ENCODE assay signal across 1 cellular context in genomic region chr16:11160676-11161115, GRCh38.
A peak's percentile ranks its signal among the peaks of the same experiment; 100 is the strongest.
TF ChIP-seq lines count a peak whose summit lies in the region.

No MANE protein-coding gene starts in this region.

TF ChIP-seq in K562, 482 proteins besides CTCF, POLR2A, EP300 and RAD21 (continued from another document and continues in another):
- TF ChIP-seq ZNF592 (IDR thresholded peaks at IDR 0.05) (peak; percentile 39; the same call in 1 of the 2 replicates), ZNF121 (CRISPR knock-in tag; conservative IDR thresholded peaks at IDR 0.05) (peak; percentile 86), ARID1B (IDR thresholded peaks at IDR 0.05) (peak; percentile 67), KDM1A (IDR thresholded peaks at IDR 0.05) (peak in 1 of 2 experiments; percentile 89; a peak in 3 of 4 replicates), NR3C1 (CRISPR knock-in tag; IDR thresholded peaks at IDR 0.05) (no peak), ZNF274 (IDR thresholded peaks at IDR 0.05; ENCODE audit: borderline replicate concordance, low read depth, low read length) (no peak), CBFA2T3 (IDR thresholded peaks at IDR 0.05) (peak; percentile 49; the same call in 1 of the 2 replicates), SMARCA5 (IDR thresholded peaks at IDR 0.05) (peak; percentile 99), RCOR1 (IDR thresholded peaks at IDR 0.05; ENCODE audit: borderline replicate concordance in 1 of 2, low read depth in 2 of 2, low read length in 2 of 2) (peak in 1 of 2 experiments; percentile 95; a peak in 2 of 4 replicates), NONO (IDR thresholded peaks at IDR 0.05; ENCODE audit: low read depth in 2 of 2, low read length in 1 of 2) (0 out of 4 replicates have a peak, but pooled peaks of 1 of the 2 experiments have one; percentile 57), ZNF830 (CRISPR knock-in tag; IDR thresholded peaks at IDR 0.05) (no peak), DIDO1 (tag; IDR thresholded peaks at IDR 0.05; ENCODE audit: low read depth) (no peak), TEAD4 (IDR thresholded peaks at IDR 0.05; ENCODE audit: low read length) (peak; percentile 28; the same call in 1 of the 2 replicates), TEAD4 (CRISPR knock-in tag; IDR thresholded peaks at IDR 0.05; ENCODE audit: borderline replicate concordance) (no peak), CHD7 (IDR thresholded peaks at IDR 0.05; ENCODE audit: low read depth, low read length) (no peak), NFIC (IDR thresholded peaks at IDR 0.05) (peak; percentile 29; the same call in 1 of the 2 replicates), MTA3 (IDR thresholded peaks at IDR 0.05; ENCODE audit: borderline replicate concordance) (peak; percentile 69; the same call in 1 of the 2 replicates), HLTF (IDR thresholded peaks at IDR 0.05) (peak; percentile 100), CBFA2T2 (conservative IDR thresholded peaks at IDR 0.05) (peak; percentile 21; the same call in 1 of the 2 replicates), ATF7 (IDR thresholded peaks at IDR 0.05) (peak; percentile 58), CBX1 (IDR thresholded peaks at IDR 0.05; ENCODE audit: low read depth) (peak; percentile 81; the same call in 1 of the 2 replicates), DMBX1 (CRISPR knock-in tag; IDR thresholded peaks at IDR 0.05; ENCODE audit: borderline replicate concordance) (no peak), ARNT (IDR thresholded peaks at IDR 0.05) (peak; percentile 36 to 49; a peak in 1 of 4 replicates), KLF13 (tag; IDR thresholded peaks at IDR 0.05; ENCODE audit: borderline replicate concordance, low read depth) (no peak), HDGF (IDR thresholded peaks at IDR 0.05) (no peak), CHD2 (IDR thresholded peaks at IDR 0.05; ENCODE audit: low read depth, low read length) (no peak), ESRRA (IDR thresholded peaks at IDR 0.05; ENCODE audit: borderline replicate concordance, low read depth) (peak; percentile 62; the same call in 1 of the 2 replicates), ZKSCAN8 (CRISPR knock-in tag; IDR thresholded peaks at IDR 0.05) (no peak), ZNF584 (CRISPR knock-in tag; IDR thresholded peaks at IDR 0.05; ENCODE audit: low read depth) (no peak), MEIS2 (IDR thresholded peaks at IDR 0.05; ENCODE audit: partially characterized antibody) (peak; percentile 34), TBP (optimal IDR thresholded peaks at IDR 0.05; ENCODE audit: low read depth, low read length) (no peak), BRD9 (IDR thresholded peaks at IDR 0.05; ENCODE audit: low read depth, partially characterized antibody) (peak; percentile 55), ATF1 (CRISPR knock-in tag; IDR thresholded peaks at IDR 0.05) (no peak), ATF1 (tag; IDR thresholded peaks at IDR 0.05) (peak; percentile 13; the same call in 1 of the 2 replicates), HDAC2 (IDR thresholded peaks at IDR 0.05) (peak; percentile 87), CBX3 (IDR thresholded peaks at IDR 0.05; ENCODE audit: borderline replicate concordance in 1 of 2, low read length in 2 of 2) (peak in 1 of 2 experiments; percentile 82; a peak in 2 of 3 replicates), TAF9B (IDR thresholded peaks at IDR 0.05; ENCODE audit: partially characterized antibody) (no peak), PKNOX1 (IDR thresholded peaks at IDR 0.05) (0 out of 2 replicates have a peak, but pooled peaks have one; percentile 32), THRAP3 (IDR thresholded peaks at IDR 0.05; ENCODE audit: borderline replicate concordance) (no peak), ZNF24 (IDR thresholded peaks at IDR 0.05) (0 out of 2 replicates have a peak, but pooled peaks have one; percentile 32), CEBPZ (IDR thresholded peaks at IDR 0.05; ENCODE audit: borderline replicate concordance, low read depth, low read length) (peak; percentile 68; the same call in 1 of the 2 replicates), TCF3 (CRISPR knock-in tag; IDR thresholded peaks at IDR 0.05) (peak; percentile 51), PTBP1 (IDR thresholded peaks at IDR 0.05; ENCODE audit: low read depth, low read length) (peak; percentile 95), ZNF239 (CRISPR knock-in tag; IDR thresholded peaks at IDR 0.05) (peak; percentile 69; the same call in 1 of the 2 replicates), HSF4 (CRISPR knock-in tag; IDR thresholded peaks at IDR 0.05; ENCODE audit: borderline replicate concordance) (no peak), NELFE (IDR thresholded peaks at IDR 0.05; ENCODE audit: insufficient read depth, insufficient read length) (no peak), JUN (IDR thresholded peaks at IDR 0.05; ENCODE audit: borderline replicate concordance, low read depth, low read length) (peak; percentile 47; the same call in 1 of the 2 replicates), JUN (CRISPR knock-in tag; IDR thresholded peaks at IDR 0.05; ENCODE audit: borderline replicate concordance) (no peak), SOX6 (IDR thresholded peaks at IDR 0.05) (peak; percentile 53; the same call in 1 of the 2 replicates), ZNF561 (CRISPR knock-in tag; conservative IDR thresholded peaks at IDR 0.05) (no peak), ZNF764 (CRISPR knock-in tag; IDR thresholded peaks at IDR 0.05; ENCODE audit: low read depth) (no peak), RB1 (IDR thresholded peaks at IDR 0.05; ENCODE audit: low read depth) (peak; percentile 21; the same call in 1 of the 2 replicates)
